2 cellular contexts compared by ENCODE assay signal in genomic region chr12:28015165-28015564, GRCh38.
TF ChIP-seq lines count a peak whose summit lies in the region.

No MANE protein-coding gene starts in this region.

TF ChIP-seq in HepG2, 621 proteins besides CTCF, POLR2A, EP300 and RAD21:
- TF ChIP-seq FOXO4 (CRISPR knock-in tag; conservative IDR thresholded peaks at IDR 0.05) = no peak
- TF ChIP-seq IKZF4 (CRISPR knock-in tag; IDR thresholded peaks at IDR 0.05; ENCODE audit: borderline replicate concordance, low read depth, not compliant biosample characterization) = no peak
- TF ChIP-seq LRRFIP1 (CRISPR knock-in tag; conservative IDR thresholded peaks at IDR 0.05) = no peak
- TF ChIP-seq MAFK (conservative IDR thresholded peaks at IDR 0.05 in 1 of 2, IDR thresholded peaks at IDR 0.05 in 1 of 2; ENCODE audit: low read length in 2 of 2) = peak; percentile 37 to 61; a peak in 3 of 4 replicates

TF ChIP-seq in K562, 482 proteins besides CTCF, POLR2A, EP300 and RAD21:
- peak; percentile 69; the same call in 1 of the 2 replicates for TF ChIP-seq ZNF316 (IDR thresholded peaks at IDR 0.05)
- no peak for TF ChIP-seq HMGN3 (IDR thresholded peaks at IDR 0.05; ENCODE audit: borderline replicate concordance, extremely low read depth, insufficient read length, low read depth, low read length)
- TF ChIP-seq C11orf30 (IDR thresholded peaks at IDR 0.05; ENCODE audit: low read depth) = peak; percentile 38; the same call in 1 of the 2 replicates
- no peak for TF ChIP-seq CBX5 (IDR thresholded peaks at IDR 0.05; ENCODE audit: borderline replicate concordance, low read depth)
